ENCODE assay signal across 11 cellular contexts in the genomic region with DNA sequence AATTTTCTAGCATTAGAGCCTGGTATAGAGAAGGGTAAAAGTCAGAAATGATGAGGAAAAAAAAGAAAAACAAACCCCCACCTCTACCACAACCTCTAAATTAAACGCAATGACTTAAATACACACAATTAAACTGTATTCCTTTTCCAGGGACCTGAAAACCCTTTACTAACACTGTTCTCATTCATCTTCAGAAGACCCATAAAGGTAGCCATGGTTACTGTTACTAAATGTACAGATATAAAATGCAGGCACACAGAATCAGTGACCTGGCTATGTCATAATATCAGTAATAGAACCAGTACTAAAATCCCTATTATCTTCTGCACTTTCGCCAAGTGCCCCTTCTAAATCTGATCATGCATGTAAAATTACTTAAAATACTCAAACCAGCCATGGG. TPM values are rescaled to one million over a fixed set of nuclear protein-coding genes. Genes with fewer than 3 reads are reported as not detected.
DNase-seq lines count a peak whose midpoint lies in the region; ATAC-seq and TF ChIP-seq lines count a peak whose summit lies in the region.
"Had no signal": no experiment of that assay in that cellular context is flagged by ENCODE, and none has a peak within 500 bp of the region (broad histone marks: within the 10 kb centered on the region; RNA-seq: fewer than 3 reads in every experiment).

No MANE protein-coding gene starts in this region.

- no peak for ATAC-seq in heart left ventricle
- ATAC-seq in Right ventricle myocardium superior (ENCODE audit: poor library complexity) = no peak
- no peak for ATAC-seq in upper lobe of right lung
- ATAC-seq in HG02588 (IDR thresholded peaks at IDR 0.05; ENCODE audit: unreplicated experiment) = no peak
- ATAC-seq: foreskin keratinocyte had no signal

- H3K36me3 ChIP-seq in heart left ventricle (peaks cover 0 to 61% (median 58%) of the 10 kb centered on the region in 9 donors), brain microvascular endothelial cell (replicated peaks) (peaks cover 32% of the 10 kb centered on the region), mesendoderm (ENCODE audit: control insufficient read depth, insufficient read depth, low read length) (peaks cover 11% of the 10 kb centered on the region), upper lobe of right lung (peaks cover 59% of the 10 kb centered on the region)

- no peak overlapping the region for H3K23ac ChIP-seq in mesendoderm (ENCODE audit: low read length)

- peaks cover 16% of the 10 kb centered on the region for H3K79me1 ChIP-seq in mesendoderm (ENCODE audit: low read length)

- H3K27me3 ChIP-seq in heart left ventricle (no peaks in the 10 kb centered on the region), brain microvascular endothelial cell (replicated peaks) (no peaks in the 10 kb centered on the region), mesendoderm (ENCODE audit: insufficient read depth, low read length, poor library complexity) (no peaks in the 10 kb centered on the region), upper lobe of right lung (no peaks in the 10 kb centered on the region)
- H3K27me3 ChIP-seq: foreskin keratinocyte had no signal

- peak overlapping the region; percentile 99 for H3K9ac ChIP-seq in mesendoderm (ENCODE audit: low read length)

- peak overlapping the region; percentile 100 for H3K56ac ChIP-seq in mesendoderm (ENCODE audit: low read length)

- in situ Hi-C loops in brain microvascular endothelial cell (cut with HindIII; ENCODE audit: low pct_ligation_motif_present, low sequenced_read_pairs) = no loop called here

- H3K27ac ChIP-seq in heart left ventricle (peak overlapping the region in 1 of 12 donors; percentile 92), brain microvascular endothelial cell (no peak overlapping the region), mesendoderm (ENCODE audit: low read depth, low read length) (no peak overlapping the region), upper lobe of right lung (no peak overlapping the region), caudate nucleus (ENCODE audit: low read depth, low read length) (no peak overlapping the region)

- no peak overlapping the region for H2BK15ac ChIP-seq in mesendoderm (replicated peaks; ENCODE audit: low read depth)

- peak overlapping the region; percentile 75 for H3K4me2 ChIP-seq in mesendoderm (ENCODE audit: low read length)

- H2BK120ac ChIP-seq in mesendoderm (ENCODE audit: low read depth, low read length) = no peak overlapping the region

- H3K9me3 ChIP-seq in heart left ventricle (no peaks in the 10 kb centered on the region), upper lobe of right lung (no peaks in the 10 kb centered on the region)

- peaks cover 53% of the 10 kb centered on the region for H3K79me2 ChIP-seq in mesendoderm (ENCODE audit: control insufficient read depth, insufficient read depth, low read length)

- H3K18ac ChIP-seq in mesendoderm (ENCODE audit: low read length) = no peak overlapping the region

- H3K4me3 ChIP-seq in heart left ventricle (peak overlapping the region in 11 of 12 donors; percentile 57 to 96 (median 80)), brain microvascular endothelial cell (ENCODE audit: low read depth, low read length) (peak overlapping the region; percentile 100), mesendoderm (ENCODE audit: low read length) (peak overlapping the region; percentile 94), upper lobe of right lung (peak overlapping the region; percentile 87)

- no peak overlapping the region for H3K4ac ChIP-seq in mesendoderm (ENCODE audit: low read depth, low read length)

- TF ChIP-seq POLR2A in heart left ventricle (IDR thresholded peaks at IDR 0.05) = no peak

- no peak for TF ChIP-seq CTCF in heart left ventricle (IDR thresholded peaks at IDR 0.05)
- TF ChIP-seq CTCF in brain microvascular endothelial cell (IDR thresholded peaks at IDR 0.05; ENCODE audit: low read depth, low read length, missing control alignments) = no peak
- TF ChIP-seq CTCF in upper lobe of right lung (IDR thresholded peaks at IDR 0.05) = no peak

- H3K4me1 ChIP-seq in heart left ventricle = peaks cover 5 to 61% (median 41%) of the 10 kb centered on the region in 12 donors
- peaks cover 9% of the 10 kb centered on the region for H3K4me1 ChIP-seq in mesendoderm (ENCODE audit: control insufficient read depth, low read depth, low read length)
- peaks cover 31% of the 10 kb centered on the region for H3K4me1 ChIP-seq in upper lobe of right lung

- DNase-seq in heart left ventricle = no peak
- no peak for DNase-seq in Right ventricle myocardium superior
- DNase-seq in brain microvascular endothelial cell = no peak
- no peak for DNase-seq in mesendoderm
- DNase-seq in upper lobe of right lung = no peak
- no peak for DNase-seq in caudate nucleus (lab: John Stamatoyannopoulos, UW)
- no peak for DNase-seq in amniotic stem cell (lab: John Stamatoyannopoulos, UW)
- DNase-seq: NCI-H1417 treated with DMSO at 0.1 percent for 48 hours, SW 1271 had no signal

- H4K5ac ChIP-seq in mesendoderm (ENCODE audit: low read length) = no peak overlapping the region

- no peak overlapping the region for H2AK5ac ChIP-seq in mesendoderm (ENCODE audit: low read length)

- no peak overlapping the region for H4K8ac ChIP-seq in mesendoderm (ENCODE audit: low read depth, low read length)

- 73 to 86% (median 81%) methylated on average over 2 of the region's 2 CpGs for WGBS in heart left ventricle, 4 donors
- no CpG with 5 or more reads among the region's 2 CpGs for WGBS in mesendoderm (ENCODE audit: extremely low coverage, insufficient coverage, low lambda C conversion rate)

- H2BK5ac ChIP-seq in mesendoderm (ENCODE audit: low read length) = no peak overlapping the region

- intact Hi-C loops in heart left ventricle (cut with DNase I) = loop anchor here in 1 of 10 donors (10.0 kb wide), 1 partner anchor 211 kb away; a partner anchor contains a TSS
- intact Hi-C loops in Right ventricle myocardium superior (cut with DNase I) = no loop called here
- intact Hi-C loops in upper lobe of right lung (cut with DNase I) = no loop called here

RNA-seq across cellular contexts. Expression of a gene that starts 1.4 kb away (rescaled TPM):
- total RNA-seq in heart left ventricle = 10 to 100 TPM; 42.0 to 91.2 (median 65.6) TPM
- polyA plus RNA-seq in heart left ventricle = 10 to 100 TPM; 46.2 to 71.5 TPM
- total RNA-seq in Right ventricle myocardium superior = 65.8 TPM
- polyA plus RNA-seq in mesendoderm (2013, experiment 1 of 2) = 212 TPM
- 206 TPM for polyA plus RNA-seq in mesendoderm (2013, experiment 2 of 2)
- 161 TPM for total RNA-seq in upper lobe of right lung

RNA-seq across cellular contexts. Expression of a gene that starts 1.8 kb away (rescaled TPM):
- total RNA-seq in heart left ventricle = 10 to 100 TPM; 15.3 to 35.9 (median 29.6) TPM
- 10 to 100 TPM in 1 of 2 donors, 1 to 10 TPM in 1; 8.1 to 47.7 TPM for polyA plus RNA-seq in heart left ventricle
- total RNA-seq in Right ventricle myocardium superior = 20.6 TPM
- polyA plus RNA-seq in mesendoderm (2013, experiment 1 of 2) = 37.0 TPM
- 35.2 TPM for polyA plus RNA-seq in mesendoderm (2013, experiment 2 of 2)
- 55.3 TPM for total RNA-seq in upper lobe of right lung

RNA-seq across cellular contexts. Expression of a gene that starts 11.3 kb away (rescaled TPM):
- total RNA-seq in heart left ventricle (not detected), Right ventricle myocardium superior (not detected), upper lobe of right lung (not detected)
- not detected for polyA plus RNA-seq in heart left ventricle
- 0.04 TPM for polyA plus RNA-seq in mesendoderm (2013, experiment 1 of 2)
- 0.06 TPM for polyA plus RNA-seq in mesendoderm (2013, experiment 2 of 2)
- total RNA-seq: foreskin keratinocyte had no signal
- polyA plus RNA-seq: foreskin keratinocyte had no signal

RNA-seq across cellular contexts. Expression of a gene that starts 25.5 kb away (rescaled TPM):
- under 1 TPM in 3 of 9 donors, not detected in 6; 0.18 to 0.32 (median 0.24) TPM for total RNA-seq in heart left ventricle
- not detected for polyA plus RNA-seq in heart left ventricle
- total RNA-seq in Right ventricle myocardium superior = not detected
- 0.04 TPM for polyA plus RNA-seq in mesendoderm (2013, experiment 1 of 2)
- polyA plus RNA-seq in mesendoderm (2013, experiment 2 of 2) = 0.07 TPM
- not detected for total RNA-seq in upper lobe of right lung
- total RNA-seq: foreskin keratinocyte had no signal
- polyA plus RNA-seq: foreskin keratinocyte had no signal

RNA-seq across cellular contexts. Expression of a gene that starts 36.2 kb away (rescaled TPM):
- total RNA-seq in heart left ventricle (1 to 10 TPM in 8 of 9 donors, under 1 TPM in 1; 0.72 to 3.3 (median 1.9) TPM), Right ventricle myocardium superior (1.6 TPM), upper lobe of right lung (7.8 TPM)
- 1 to 10 TPM; 1.6 to 2.8 TPM for polyA plus RNA-seq in heart left ventricle
- 11.2 TPM for polyA plus RNA-seq in mesendoderm (2013, experiment 1 of 2)
- polyA plus RNA-seq in mesendoderm (2013, experiment 2 of 2) = 10.8 TPM
